8 cellular contexts compared by ENCODE assay signal in genomic region chr1:205678286-205679111, GRCh38. TPM values are rescaled to one million over a fixed set of nuclear protein-coding genes. Genes with fewer than 3 reads are reported as not detected.
A peak's percentile ranks its signal among the peaks of the same experiment; 100 is the strongest.
DNase-seq lines count a peak whose midpoint lies in the region; ATAC-seq and TF ChIP-seq lines count a peak whose summit lies in the region.

No MANE protein-coding gene starts in this region.

- no peak overlapping the region for H3K27ac Mint-ChIP-seq in activated CD8-positive, alpha-beta T cell treated with anti-CD3 and anti-CD28 coated beads for 36 hours
- H3K27ac Mint-ChIP-seq in activated CD8-positive, alpha-beta T cell treated with anti-CD3 and anti-CD28 coated beads, Interleukin-2, amount 10 ng/mL, durations not matched to agents 7 days and 5 days, result no peak overlapping the region
- H3K27ac Mint-ChIP-seq in chondrocyte (ENCODE audit: unreplicated experiment), result peak overlapping the region; percentile 74

- peaks cover 11% of the 10 kb centered on the region for H3K27me3 Mint-ChIP-seq in activated CD8-positive, alpha-beta T cell treated with anti-CD3 and anti-CD28 coated beads for 36 hours
- H3K27me3 Mint-ChIP-seq in activated CD8-positive, alpha-beta T cell treated with anti-CD3 and anti-CD28 coated beads, Interleukin-2, amount 10 ng/mL, durations not matched to agents 7 days and 5 days (ENCODE audit: low read depth), result peaks cover 24% of the 10 kb centered on the region
- no peaks in the 10 kb centered on the region for H3K27me3 Mint-ChIP-seq in chondrocyte (ENCODE audit: low read depth)

- H3K36me3 ChIP-seq in liver (ENCODE audit: control insufficient read depth in 4 of 4, insufficient read depth in 3 of 4, low read depth in 1 of 4, low read length in 3 of 4), result no peaks in the 10 kb centered on the region
- no peaks in the 10 kb centered on the region for H3K36me3 ChIP-seq in thoracic aorta

- 24% methylated on average over 10 of the region's 10 CpGs for WGBS in liver

- no peaks in the 10 kb centered on the region for H3K9me3 ChIP-seq in liver (ENCODE audit: control insufficient read depth in 4 of 4, low read length in 3 of 4)
- no peaks in the 10 kb centered on the region for H3K9me3 ChIP-seq in thoracic aorta

- intact Hi-C loops in activated CD8-positive, alpha-beta T cell treated with anti-CD3 and anti-CD28 coated beads for 36 hours (cut with micrococcal nuclease), result no loop called here

- H3K27me3 ChIP-seq in liver (ENCODE audit: control insufficient read depth in 4 of 4, insufficient read depth in 4 of 4, low read length in 3 of 4) (no peaks in the 10 kb centered on the region), thoracic aorta (replicated peaks; ENCODE audit: insufficient read depth) (no peaks in the 10 kb centered on the region)

- H3K4me3 Mint-ChIP-seq in activated CD8-positive, alpha-beta T cell treated with anti-CD3 and anti-CD28 coated beads for 36 hours, result peak overlapping the region; percentile 72
- no peak overlapping the region for H3K4me3 Mint-ChIP-seq in activated CD8-positive, alpha-beta T cell treated with anti-CD3 and anti-CD28 coated beads, Interleukin-2, amount 10 ng/mL, durations not matched to agents 7 days and 5 days
- H3K4me3 Mint-ChIP-seq in chondrocyte (ENCODE audit: unreplicated experiment), result peak overlapping the region; percentile 78

- POLR2A ChIA-PET in activated CD8-positive, alpha-beta T cell treated with anti-CD3 and anti-CD28 coated beads for 36 hours (lab: Charles Lee), result interaction anchor here (1.3 kb wide), 1 partner anchor 46 kb away, joined by 3 read pairs; the partner anchor contains the start of gene ELK4
- POLR2A ChIA-PET in activated CD8-positive, alpha-beta T cell treated with anti-CD3 and anti-CD28 coated beads, Interleukin-2, amount 10 ng/mL, durations not matched to agents 7 days and 5 days (lab: Charles Lee), result no interaction called here

- H3K27ac ChIP-seq in liver (ENCODE audit: low read depth in 1 of 2, low read length in 2 of 2) (peak overlapping the region; percentile 47 to 80), thoracic aorta (peak overlapping the region; percentile 83 to 89)

- CTCF ChIA-PET in activated CD8-positive, alpha-beta T cell treated with anti-CD3 and anti-CD28 coated beads for 36 hours (lab: Charles Lee), result interaction anchor here (0.7 to 10.1 kb wide), 8 partner anchors 9 to 352 kb away, joined by 3 to 101 read pairs (median 3); no protein-coding TSS in a partner anchor
- CTCF ChIA-PET in activated CD8-positive, alpha-beta T cell treated with anti-CD3 and anti-CD28 coated beads, Interleukin-2, amount 10 ng/mL, durations not matched to agents 7 days and 5 days (lab: Charles Lee), result interaction anchor here (0.7 to 7.3 kb wide), 4 partner anchors 20 to 113 kb away, joined by 3 to 52 read pairs (median 6); no protein-coding TSS in a partner anchor

- peak overlapping the region in 1 of 2 donors; percentile 67 for H3K9ac ChIP-seq in liver (ENCODE audit: low read depth in 1 of 2, low read length in 2 of 2)

- peaks cover 12% of the 10 kb centered on the region for H3K4me1 Mint-ChIP-seq in activated CD8-positive, alpha-beta T cell treated with anti-CD3 and anti-CD28 coated beads for 36 hours (ENCODE audit: low read depth)
- peaks cover 9% of the 10 kb centered on the region for H3K4me1 Mint-ChIP-seq in activated CD8-positive, alpha-beta T cell treated with anti-CD3 and anti-CD28 coated beads, Interleukin-2, amount 10 ng/mL, durations not matched to agents 7 days and 5 days (ENCODE audit: low read depth)
- peaks cover 21% of the 10 kb centered on the region for H3K4me1 Mint-ChIP-seq in chondrocyte (ENCODE audit: low read depth)

- no peaks in the 10 kb centered on the region for H3K9me3 Mint-ChIP-seq in activated CD8-positive, alpha-beta T cell treated with anti-CD3 and anti-CD28 coated beads for 36 hours
- no peaks in the 10 kb centered on the region for H3K9me3 Mint-ChIP-seq in activated CD8-positive, alpha-beta T cell treated with anti-CD3 and anti-CD28 coated beads, Interleukin-2, amount 10 ng/mL, durations not matched to agents 7 days and 5 days (ENCODE audit: insufficient read depth)
- H3K9me3 Mint-ChIP-seq in chondrocyte (ENCODE audit: low read depth), result no peaks in the 10 kb centered on the region

- no peak for ATAC-seq in activated CD8-positive, alpha-beta T cell treated with anti-CD3 and anti-CD28 coated beads for 36 hours
- no peak for ATAC-seq in activated CD8-positive, alpha-beta T cell treated with anti-CD3 and anti-CD28 coated beads, Interleukin-2, amount 10 ng/mL, durations not matched to agents 7 days and 5 days
- ATAC-seq in thoracic aorta (ENCODE audit: insufficient number of reproducible peaks, low FRiP score, low read depth) (no peak), GM19035 (IDR thresholded peaks at IDR 0.05; ENCODE audit: unreplicated experiment) (no peak)

- no peak for TF ChIP-seq CTCF in activated CD8-positive, alpha-beta T cell treated with anti-CD3 and anti-CD28 coated beads for 36 hours (IDR thresholded peaks at IDR 0.05)
- TF ChIP-seq CTCF in chondrocyte (IDR thresholded peaks at IDR 0.05), result no peak
- no peak for TF ChIP-seq CTCF in liver (IDR thresholded peaks at IDR 0.05; ENCODE audit: low read depth, low read length, missing input control)
- TF ChIP-seq CTCF in thoracic aorta (IDR thresholded peaks at IDR 0.05), result no peak

- H3K36me3 Mint-ChIP-seq in activated CD8-positive, alpha-beta T cell treated with anti-CD3 and anti-CD28 coated beads for 36 hours (ENCODE audit: low read depth), result no peaks in the 10 kb centered on the region
- no peaks in the 10 kb centered on the region for H3K36me3 Mint-ChIP-seq in activated CD8-positive, alpha-beta T cell treated with anti-CD3 and anti-CD28 coated beads, Interleukin-2, amount 10 ng/mL, durations not matched to agents 7 days and 5 days (ENCODE audit: low read depth)
- no peaks in the 10 kb centered on the region for H3K36me3 Mint-ChIP-seq in chondrocyte (ENCODE audit: low read depth)

- H3K4me1 ChIP-seq in liver (ENCODE audit: control insufficient read depth in 4 of 4, insufficient read depth in 4 of 4, low read length in 3 of 4) (peaks cover 15 to 71% (median 63%) of the 10 kb centered on the region in 4 donors), thoracic aorta (ENCODE audit: control insufficient read depth in 1 of 2, low read depth in 2 of 2) (peaks cover 18 to 48% of the 10 kb centered on the region in 2 donors)

- no peak for TF ChIP-seq RAD21 in liver (IDR thresholded peaks at IDR 0.05)

- no peak for DNase-seq in activated CD8-positive, alpha-beta T cell treated with anti-CD3 and anti-CD28 coated beads for 36 hours
- no peak for DNase-seq in activated CD8-positive, alpha-beta T cell treated with anti-CD3 and anti-CD28 coated beads, Interleukin-2, amount 10 ng/mL, durations not matched to agents 7 days and 5 days
- DNase-seq in chondrocyte (ENCODE audit: low spot score) (no peak), thoracic aorta (ENCODE audit: low spot score) (no peak), activated gamma-delta T cell treated with Interleukin-2 at 50 U/mL for 16 hours (no peak)
- no peak for DNase-seq in activated CD4-positive, alpha-beta T cell treated with anti-CD3 and anti-CD28 coated beads for 4 hours

- H3K4me3 ChIP-seq in liver (ENCODE audit: low read depth in 1 of 3, low read length in 3 of 3) (peak overlapping the region; percentile 3 to 87 (median 78)), thoracic aorta (peak overlapping the region; percentile 83)

TF ChIP-seq in liver, 16 proteins besides CTCF, POLR2A, EP300 and RAD21:
- TF ChIP-seq SP1 (IDR thresholded peaks at IDR 0.05) (peak; percentile 5), NR2F2 (IDR thresholded peaks at IDR 0.05) (peak; percentile 42), HNF4G (IDR thresholded peaks at IDR 0.05) (no peak)

RNA-seq across cellular contexts. Expression of gene SLC45A3, which starts 1.8 kb away (rescaled TPM):
- under 1 TPM; 0.38 to 0.65 TPM for total RNA-seq in activated CD8-positive, alpha-beta T cell treated with anti-CD3 and anti-CD28 coated beads for 36 hours
- under 1 TPM; 0.18 to 0.21 TPM for total RNA-seq in activated CD8-positive, alpha-beta T cell treated with anti-CD3 and anti-CD28 coated beads, Interleukin-2, amount 10 ng/mL, durations not matched to agents 7 days and 5 days
- total RNA-seq in chondrocyte (1.6 to 2.9 TPM (median 2.9 TPM) in 3 replicates), liver (1 to 10 TPM; 5.9 to 9.9 TPM), thoracic aorta (1 to 10 TPM; 5.3 to 8.3 TPM)
- polyA plus RNA-seq in liver, result 1 to 10 TPM; 5.3 to 5.6 TPM

RNA-seq across cellular contexts. Expression of gene ELK4, which starts 46.7 kb away (rescaled TPM):
- total RNA-seq in activated CD8-positive, alpha-beta T cell treated with anti-CD3 and anti-CD28 coated beads for 36 hours, result 10 to 100 TPM; 61.5 to 62.1 TPM
- total RNA-seq in activated CD8-positive, alpha-beta T cell treated with anti-CD3 and anti-CD28 coated beads, Interleukin-2, amount 10 ng/mL, durations not matched to agents 7 days and 5 days, result 10 to 100 TPM; 95.2 to 97.5 TPM
- total RNA-seq in chondrocyte, result 33.0 to 37.2 TPM (median 35.6 TPM) in 3 replicates
- total RNA-seq in liver, result 10 to 100 TPM in 1 of 2 donors, 1 to 10 TPM in 1; 9.2 to 20.2 TPM
- polyA plus RNA-seq in liver, result 1 to 10 TPM; 3.5 to 4.7 TPM
- total RNA-seq in thoracic aorta, result 10 to 100 TPM; 20.2 to 34.4 TPM
